5 cellular contexts compared by ENCODE assay signal in genomic region chr7:127151379-127151778, GRCh38.
"Had no signal": no experiment of that assay in that cellular context is flagged by ENCODE, and none has a peak within 500 bp of the region (broad histone marks: within the 10 kb centered on the region; RNA-seq: fewer than 3 reads in every experiment).

No MANE protein-coding gene starts in this region.

- H3K27ac ChIP-seq: HL-60 had no signal

- DNase-seq: IMR-90, KBM-7 had no signal

- H3K4me3 ChIP-seq: K562 had no signal

- ATAC-seq: HepG2, K562 had no signal
